Comparison of ENCODE assay signal across 8 cellular contexts in genomic region chr12:122023339-122024131, GRCh38. TPM values are rescaled to one million over a fixed set of nuclear protein-coding genes. Genes with fewer than 3 reads are reported as not detected.
DNase-seq lines count a peak whose midpoint lies in the region; ATAC-seq and TF ChIP-seq lines count a peak whose summit lies in the region.

No MANE protein-coding gene starts in this region.

- peak overlapping the region; percentile 75 for H3K4me3 Mint-ChIP-seq in WTC11

- no peak for TF ChIP-seq EP300 in transverse colon (IDR thresholded peaks at IDR 0.05; ENCODE audit: low read depth)

- H3K4me3 ChIP-seq in mononuclear cell (ENCODE audit: low read length) (peak overlapping the region; percentile 45), transverse colon (peak overlapping the region; percentile 67 to 84 (median 76))

- in situ Hi-C loops in transverse colon (cut with MboI; ENCODE audit: low pct_ligation_motif_present in 1 of 4, low pct_unique_long_range_greater_than_20kb in 1 of 4, low sequenced_read_pairs in 3 of 4), result no loop called here

- peak; percentile 7; the same call in 1 of the 2 replicates for ATAC-seq in WTC11
- ATAC-seq in GM19397 (IDR thresholded peaks at IDR 0.05; ENCODE audit: unreplicated experiment), result no peak

- peaks cover 1% of the 10 kb centered on the region; the same call in 1 of the 2 replicates for H3K9me3 Mint-ChIP-seq in WTC11

- peaks cover 8% of the 10 kb centered on the region for H3K27me3 ChIP-seq in mononuclear cell (ENCODE audit: insufficient read depth, low read length)
- peaks cover 5% of the 10 kb centered on the region for H3K27me3 ChIP-seq in transverse colon

- H3K9me3 ChIP-seq in mononuclear cell (ENCODE audit: low read depth, low read length), result no peaks in the 10 kb centered on the region
- no peaks in the 10 kb centered on the region for H3K9me3 ChIP-seq in transverse colon

- H3K36me3 ChIP-seq in transverse colon, result no peaks in the 10 kb centered on the region

- CTCF ChIA-PET in WTC11 (lab: Charles Lee), result interaction anchor here (0.9 to 3.2 kb wide), 4 partner anchors 105 to 229 kb away, joined by 4 to 23 read pairs (median 8); partner anchors contain the start of genes CFAP251 and RHOF

- TF ChIP-seq POLR2A in transverse colon (IDR thresholded peaks at IDR 0.05), result peak; percentile 18

- intact Hi-C loops in transverse colon (cut with DNase I; ENCODE audit: low total_unique reads), result no loop called here

- WGBS in transverse colon (ENCODE audit: low coverage in 1 of 2), 2 donors, result 7% methylated on average over 43 of the region's 43 CpGs; no CpG with 5 or more reads in 1 of the 2 donors

- H3K36me3 Mint-ChIP-seq in WTC11, result no peaks in the 10 kb centered on the region

- peaks cover 36% of the 10 kb centered on the region for H3K27me3 Mint-ChIP-seq in WTC11 (ENCODE audit: low read depth)

- H3K27ac ChIP-seq in transverse colon, result peak overlapping the region; percentile 72 to 89 (median 82)

- no peak overlapping the region for H3K27ac Mint-ChIP-seq in WTC11

- H3K4me1 ChIP-seq in mononuclear cell (ENCODE audit: insufficient read depth, low read length) (peaks cover 40% of the 10 kb centered on the region), transverse colon (peaks cover 15 to 25% (median 23%) of the 10 kb centered on the region in 4 donors)

- peaks cover 24% of the 10 kb centered on the region for H3K4me1 Mint-ChIP-seq in WTC11

- TF ChIP-seq CTCF in WTC11 (IDR thresholded peaks at IDR 0.05), result no peak
- TF ChIP-seq CTCF in transverse colon (IDR thresholded peaks at IDR 0.05), result no peak

- POLR2A ChIA-PET in WTC11 (lab: Charles Lee), result no interaction called here

- DNase-seq in NCI-H2107 treated with DMSO at 0.1 percent for 48 hours (lab: John Stamatoyannopoulos, UW; ENCODE audit: unreplicated experiment) (peak; percentile 76), NCI-H2107 (lab: John Stamatoyannopoulos, UW) (no peak), M059J (ENCODE audit: low read depth) (peak; percentile 72), WTC11 (ENCODE audit: low spot score) (peak; percentile 44), fibroblast of gingiva (ENCODE audit: low read depth) (peak; percentile 68), transverse colon (peak; percentile 60)

TF ChIP-seq in WTC11, 78 proteins besides CTCF, POLR2A, EP300 and RAD21:
- TF ChIP-seq, protein P1, sequence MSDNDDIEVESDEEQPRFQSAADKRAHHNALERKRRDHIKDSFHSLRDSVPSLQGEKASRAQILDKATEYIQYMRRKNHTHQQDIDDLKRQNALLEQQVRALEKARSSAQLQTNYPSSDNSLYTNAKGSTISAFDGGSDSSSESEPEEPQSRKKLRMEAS (CRISPR knock-in tag; IDR thresholded peaks at IDR 0.05), result peak; percentile 30; the same call in 1 of the 2 replicates
- TF ChIP-seq CBFB (CRISPR knock-in tag; IDR thresholded peaks at IDR 0.05; ENCODE audit: low read depth) (no peak), GTF2I (CRISPR knock-in tag; conservative IDR thresholded peaks at IDR 0.05) (no peak), GABPB1 (CRISPR knock-in tag; IDR thresholded peaks at IDR 0.05) (peak; percentile 10; the same call in 1 of the 2 replicates)
- TF ChIP-seq, protein P2, sequence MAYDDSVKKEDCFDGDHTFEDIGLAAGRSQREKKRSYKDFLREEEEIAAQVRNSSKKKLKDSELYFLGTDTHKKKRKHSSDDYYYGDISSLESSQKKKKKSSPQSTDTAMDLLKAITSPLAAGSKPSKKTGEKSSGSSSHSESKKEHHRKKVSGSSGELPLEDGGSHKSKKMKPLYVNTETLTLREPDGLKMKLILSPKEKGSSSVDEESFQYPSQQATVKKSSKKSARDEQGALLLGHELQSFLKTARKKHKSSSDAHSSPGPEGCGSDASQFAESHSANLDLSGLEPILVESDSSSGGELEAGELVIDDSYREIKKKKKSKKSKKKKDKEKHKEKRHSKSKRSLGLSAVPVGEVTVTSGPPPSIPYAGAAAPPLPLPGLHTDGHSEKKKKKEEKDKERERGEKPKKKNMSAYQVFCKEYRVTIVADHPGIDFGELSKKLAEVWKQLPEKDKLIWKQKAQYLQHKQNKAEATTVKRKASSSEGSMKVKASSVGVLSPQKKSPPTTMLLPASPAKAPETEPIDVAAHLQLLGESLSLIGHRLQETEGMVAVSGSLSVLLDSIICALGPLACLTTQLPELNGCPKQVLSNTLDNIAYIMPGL (CRISPR knock-in tag; IDR thresholded peaks at IDR 0.05), result peak; percentile 49; the same call in 1 of the 2 replicates

RNA-seq across cellular contexts. Expression of gene BCL7A, which starts 1.9 kb away (rescaled TPM):
- 3.9 and 4.0 TPM in 2 replicates for total RNA-seq in M059J (2014; rRNA removed; shearing (Covaris generic))
- total RNA-seq in WTC11 (2021), result 14.6 to 19.7 TPM (median 15.8 TPM) in 3 replicates
- total RNA-seq in mononuclear cell, result 6.2 TPM
- total RNA-seq in transverse colon, result 1 to 10 TPM in 3 of 4 donors, under 1 TPM in 1; 0.75 to 6.8 (median 6.3) TPM

RNA-seq across cellular contexts. Expression of gene MLXIP, which starts 55.0 kb away (rescaled TPM):
- 3.2 and 7.7 TPM in 2 replicates for total RNA-seq in M059J (2014; rRNA removed; shearing (Covaris generic))
- total RNA-seq in WTC11 (2021), result 40.5 to 49.4 TPM (median 44.4 TPM) in 3 replicates
- 27.1 TPM for total RNA-seq in mononuclear cell
- 100 to 1,000 TPM in 3 of 4 donors, 10 to 100 TPM in 1; 99.5 to 302 (median 151) TPM for total RNA-seq in transverse colon
